8 cellular contexts compared by ENCODE assay signal in the genomic region with DNA sequence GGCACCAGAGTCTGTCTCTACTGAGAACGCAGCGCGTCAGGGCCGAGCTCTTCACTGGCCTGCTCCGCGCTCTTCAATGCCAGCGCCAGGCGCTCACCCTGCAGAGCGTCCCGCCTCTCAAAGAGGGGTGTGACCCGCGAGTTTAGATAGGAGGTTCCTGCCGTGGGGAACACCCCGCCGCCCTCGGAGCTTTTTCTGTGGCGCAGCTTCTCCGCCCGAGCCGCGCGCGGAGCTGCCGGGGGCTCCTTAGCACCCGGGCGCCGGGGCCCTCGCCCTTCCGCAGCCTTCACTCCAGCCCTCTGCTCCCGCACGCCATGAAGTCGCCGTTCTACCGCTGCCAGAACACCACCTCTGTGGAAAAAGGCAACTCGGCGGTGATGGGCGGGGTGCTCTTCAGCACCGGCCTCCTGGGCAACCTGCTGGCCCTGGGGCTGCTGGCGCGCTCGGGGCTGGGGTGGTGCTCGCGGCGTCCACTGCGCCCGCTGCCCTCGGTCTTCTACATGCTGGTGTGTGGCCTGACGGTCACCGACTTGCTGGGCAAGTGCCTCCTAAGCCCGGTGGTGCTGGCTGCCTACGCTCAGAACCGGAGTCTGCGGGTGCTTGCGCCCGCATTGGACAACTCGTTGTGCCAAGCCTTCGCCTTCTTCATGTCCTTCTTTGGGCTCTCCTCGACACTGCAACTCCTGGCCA. TPM values are rescaled to one million over a fixed set of nuclear protein-coding genes. Genes with fewer than 3 reads are reported as not detected.
DNase-seq lines count a peak whose midpoint lies in the region; ATAC-seq and TF ChIP-seq lines count a peak whose summit lies in the region.

A gene with protein sequence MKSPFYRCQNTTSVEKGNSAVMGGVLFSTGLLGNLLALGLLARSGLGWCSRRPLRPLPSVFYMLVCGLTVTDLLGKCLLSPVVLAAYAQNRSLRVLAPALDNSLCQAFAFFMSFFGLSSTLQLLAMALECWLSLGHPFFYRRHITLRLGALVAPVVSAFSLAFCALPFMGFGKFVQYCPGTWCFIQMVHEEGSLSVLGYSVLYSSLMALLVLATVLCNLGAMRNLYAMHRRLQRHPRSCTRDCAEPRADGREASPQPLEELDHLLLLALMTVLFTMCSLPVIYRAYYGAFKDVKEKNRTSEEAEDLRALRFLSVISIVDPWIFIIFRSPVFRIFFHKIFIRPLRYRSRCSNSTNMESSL (plus strand): TSS at position 198 of the 690 bp plus-strand sequence. CDS start 117 bp downstream, at position 315.

- peak within 1 kb of the TSS; percentile 69 to 75 for H3K27ac Mint-ChIP-seq in T-cell

- H4K5ac ChIP-seq in mesendoderm (ENCODE audit: low read length), result no peak within 1 kb of the TSS

- no peaks in the 10 kb centered on the region for H3K79me1 ChIP-seq in mesendoderm (ENCODE audit: low read length)

- CTCF ChIA-PET in T-cell (lab: Charles Lee), result no interaction called here

- no peak for TF ChIP-seq CTCF in dorsolateral prefrontal cortex (IDR thresholded peaks at IDR 0.05 in 54 of 56, conservative IDR thresholded peaks at IDR 0.05 in 2 of 56; ENCODE audit: low read depth in 1 of 56, partially characterized antibody in 56 of 56)

- H3K9me3 Mint-ChIP-seq in T-cell, result no peaks in the 10 kb centered on the region

- WGBS in mesendoderm (ENCODE audit: extremely low coverage, insufficient coverage, low lambda C conversion rate), result no CpG with 5 or more reads among the region's 58 CpGs

- intact Hi-C loops in dorsolateral prefrontal cortex (cut with DNase I), result no loop called here

- H3K4me2 ChIP-seq in mesendoderm (ENCODE audit: low read length), result peak within 1 kb of the TSS; percentile 64

- no peak within 1 kb of the TSS for H2BK5ac ChIP-seq in mesendoderm (ENCODE audit: low read length)

- DNase-seq in AG20443 (ENCODE audit: low spot score) (peak; percentile 38), T-cell (peak in 31 of 34 experiments; percentile 2 to 56 (median 34)), dorsolateral prefrontal cortex (peak in 2 of 10 donors; percentile 5 to 43), mesendoderm (peak; percentile 57), NCI-H2107 (lab: John Stamatoyannopoulos, UW) (no peak)

- peak within 1 kb of the TSS; percentile 36 for H3K56ac ChIP-seq in mesendoderm (ENCODE audit: low read length)

- peaks cover 27 to 30% of the 10 kb centered on the region in 2 donors for H3K27me3 Mint-ChIP-seq in T-cell

- no peak within 1 kb of the TSS for H3K18ac ChIP-seq in mesendoderm (ENCODE audit: low read length)

- peaks cover 0 to 40% (median 26%) of the 10 kb centered on the region in 45 donors for H3K27me3 ChIP-seq in dorsolateral prefrontal cortex
- peaks cover 22% of the 10 kb centered on the region for H3K27me3 ChIP-seq in mesendoderm (ENCODE audit: insufficient read depth, low read length, poor library complexity)
- H3K27me3 ChIP-seq in stomach smooth muscle (ENCODE audit: control insufficient read depth in 1 of 2, insufficient read depth in 2 of 2, low read length in 2 of 2), result peaks cover 10 to 22% of the 10 kb centered on the region in 2 donors

- H3K9ac ChIP-seq in mesendoderm (ENCODE audit: low read length) (peak within 1 kb of the TSS; percentile 20), stomach smooth muscle (ENCODE audit: low read length in 2 of 2) (no peak within 1 kb of the TSS)

- H3K4ac ChIP-seq in mesendoderm (ENCODE audit: low read depth, low read length), result no peak within 1 kb of the TSS

- no peak within 1 kb of the TSS for H4K8ac ChIP-seq in mesendoderm (ENCODE audit: low read depth, low read length)

- H3K4me3 Mint-ChIP-seq in T-cell, result peak within 1 kb of the TSS; percentile 91 to 93 (median 93)

- H3K9me3 ChIP-seq in stomach smooth muscle (ENCODE audit: control insufficient read depth in 2 of 2, low read length in 2 of 2), result no peaks in the 10 kb centered on the region

- H2BK15ac ChIP-seq in mesendoderm (replicated peaks; ENCODE audit: low read depth), result no peak within 1 kb of the TSS

- H3K36me3 Mint-ChIP-seq in T-cell, result no peaks in the 10 kb centered on the region

- POLR2A ChIA-PET in T-cell (lab: Charles Lee), result interaction anchor here (0.6 kb wide), 2 partner anchors 92 to 293 kb away, joined by 3 read pairs; no protein-coding TSS in a partner anchor

- no peak within 1 kb of the TSS for H2BK120ac ChIP-seq in mesendoderm (ENCODE audit: low read depth, low read length)

- no peak within 1 kb of the TSS for H3K23ac ChIP-seq in mesendoderm (ENCODE audit: low read length)

- H3K27ac ChIP-seq in dorsolateral prefrontal cortex (peak within 1 kb of the TSS in 1 of 59 donors; percentile 28), mesendoderm (ENCODE audit: low read depth, low read length) (no peak within 1 kb of the TSS), stomach smooth muscle (ENCODE audit: low read length) (peak within 1 kb of the TSS; percentile 24)

- H3K36me3 ChIP-seq in mesendoderm (ENCODE audit: control insufficient read depth, insufficient read depth, low read length) (no peaks in the 10 kb centered on the region), stomach smooth muscle (ENCODE audit: control insufficient read depth in 2 of 2, insufficient read depth in 2 of 2, low read length in 2 of 2) (no peaks in the 10 kb centered on the region)

- H3K4me3 ChIP-seq in dorsolateral prefrontal cortex, result peak within 1 kb of the TSS in 57 of 59 donors; percentile 9 to 66 (median 48)
- H3K4me3 ChIP-seq in mesendoderm (ENCODE audit: low read length), result peak within 1 kb of the TSS; percentile 22
- H3K4me3 ChIP-seq in stomach smooth muscle (ENCODE audit: low read length in 2 of 2), result peak within 1 kb of the TSS; percentile 68 to 72

- peaks cover 43 to 72% (median 54%) of the 10 kb centered on the region in 3 donors for H3K4me1 Mint-ChIP-seq in T-cell

- no peak within 1 kb of the TSS for H2AK5ac ChIP-seq in mesendoderm (ENCODE audit: low read length)

- ATAC-seq in T-cell (replicated peaks in 1 of 4), result peak; percentile 56 to 80 (median 69)
- no peak for ATAC-seq in GM18870 (IDR thresholded peaks at IDR 0.05; ENCODE audit: unreplicated experiment)
- no peak for ATAC-seq in HG02763 (IDR thresholded peaks at IDR 0.05; ENCODE audit: unreplicated experiment)

- H3K4me1 ChIP-seq in mesendoderm (ENCODE audit: control insufficient read depth, low read depth, low read length) (no peaks in the 10 kb centered on the region), stomach smooth muscle (ENCODE audit: control insufficient read depth, insufficient read depth, low read length) (peaks cover 9% of the 10 kb centered on the region)

- H3K79me2 ChIP-seq in mesendoderm (ENCODE audit: control insufficient read depth, insufficient read depth, low read length), result no peaks in the 10 kb centered on the region

RNA-seq across cellular contexts. Expression of the gene that starts here (rescaled TPM):
- total RNA-seq in T-cell, result 1 to 10 TPM; 1.8 to 8.9 (median 5.2) TPM
- total RNA-seq in dorsolateral prefrontal cortex, result 1 to 10 TPM in 39 of 120 experiments, under 1 TPM in 72, not detected in 9; 0.14 to 5.2 (median 0.74) TPM
- 0.03 TPM for polyA plus RNA-seq in mesendoderm (2013, experiment 1 of 2)
- polyA plus RNA-seq in mesendoderm (2013, experiment 2 of 2), result 0.01 TPM

Comparison
In these comparisons a context has a peak if more than half of its experiments do, and no peak if none do; other contexts are left out.
1. ATAC-seq: peak in T-cell (4 of 4); none in GM18870 (single experiment) and HG02763 (single experiment).
2. Peak in every context shown above with its lines, with median percentiles within 50 percentile points of each other: H3K4me3 ChIP-seq.